ENCODE assay signal across 1 cellular context in the genomic region with DNA sequence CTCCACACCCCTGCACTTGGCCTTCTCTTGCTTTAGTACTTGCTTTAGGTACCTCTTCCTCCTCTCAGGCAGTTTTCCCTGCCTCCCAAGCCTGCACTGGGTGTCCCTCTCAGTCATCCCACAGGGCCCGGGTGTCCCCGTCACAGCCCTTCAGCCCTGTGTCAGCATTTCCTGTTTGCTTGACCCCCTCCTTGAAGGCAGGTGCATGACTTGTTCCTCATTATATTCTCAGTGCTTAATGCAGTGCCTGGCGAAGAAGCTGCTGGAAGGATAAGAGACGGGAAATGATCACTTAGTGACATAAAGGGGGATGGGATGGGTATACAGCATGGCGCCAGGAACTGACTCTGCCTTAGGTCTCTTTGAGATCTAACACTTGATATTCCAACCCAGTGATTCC.
TF ChIP-seq lines count a peak whose summit lies in the region.

No MANE protein-coding gene starts in this region.

TF ChIP-seq in HepG2, 621 proteins besides CTCF, POLR2A, EP300 and RAD21 (continued from another document):
- TF ChIP-seq, protein P1, sequence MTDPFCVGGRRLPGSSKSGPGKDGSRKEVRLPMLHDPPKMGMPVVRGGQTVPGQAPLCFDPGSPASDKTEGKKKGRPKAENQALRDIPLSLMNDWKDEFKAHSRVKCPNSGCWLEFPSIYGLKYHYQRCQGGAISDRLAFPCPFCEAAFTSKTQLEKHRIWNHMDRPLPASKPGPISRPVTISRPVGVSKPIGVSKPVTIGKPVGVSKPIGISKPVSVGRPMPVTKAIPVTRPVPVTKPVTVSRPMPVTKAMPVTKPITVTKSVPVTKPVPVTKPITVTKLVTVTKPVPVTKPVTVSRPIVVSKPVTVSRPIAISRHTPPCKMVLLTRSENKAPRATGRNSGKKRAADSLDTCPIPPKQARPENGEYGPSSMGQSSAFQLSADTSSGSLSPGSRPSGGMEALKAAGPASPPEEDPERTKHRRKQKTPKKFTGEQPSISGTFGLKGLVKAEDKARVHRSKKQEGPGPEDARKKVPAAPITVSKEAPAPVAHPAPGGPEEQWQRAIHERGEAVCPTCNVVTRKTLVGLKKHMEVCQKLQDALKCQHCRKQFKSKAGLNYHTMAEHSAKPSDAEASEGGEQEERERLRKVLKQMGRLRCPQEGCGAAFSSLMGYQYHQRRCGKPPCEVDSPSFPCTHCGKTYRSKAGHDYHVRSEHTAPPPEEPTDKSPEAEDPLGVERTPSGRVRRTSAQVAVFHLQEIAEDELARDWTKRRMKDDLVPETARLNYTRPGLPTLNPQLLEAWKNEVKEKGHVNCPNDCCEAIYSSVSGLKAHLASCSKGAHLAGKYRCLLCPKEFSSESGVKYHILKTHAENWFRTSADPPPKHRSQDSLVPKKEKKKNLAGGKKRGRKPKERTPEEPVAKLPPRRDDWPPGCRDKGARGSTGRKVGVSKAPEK (CRISPR knock-in tag; IDR thresholded peaks at IDR 0.05; ENCODE audit: borderline replicate concordance): no peak
- TF ChIP-seq, protein P2, sequence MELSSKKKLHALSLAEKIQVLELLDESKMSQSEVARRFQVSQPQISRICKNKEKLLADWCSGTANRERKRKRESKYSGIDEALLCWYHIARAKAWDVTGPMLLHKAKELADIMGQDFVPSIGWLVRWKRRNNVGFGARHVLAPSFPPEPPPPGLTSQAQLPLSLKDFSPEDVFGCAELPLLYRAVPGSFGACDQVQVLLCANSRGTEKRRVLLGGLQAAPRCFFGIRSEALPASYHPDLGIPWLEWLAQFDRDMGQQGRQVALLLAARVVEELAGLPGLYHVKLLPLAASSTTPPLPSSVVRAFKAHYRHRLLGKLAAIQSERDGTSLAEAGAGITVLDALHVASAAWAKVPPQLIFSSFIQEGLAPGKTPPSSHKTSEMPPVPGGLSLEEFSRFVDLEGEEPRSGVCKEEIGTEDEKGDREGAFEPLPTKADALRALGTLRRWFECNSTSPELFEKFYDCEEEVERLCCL (CRISPR knock-in tag; IDR thresholded peaks at IDR 0.05; ENCODE audit: borderline replicate concordance): no peak
- TF ChIP-seq, protein P3, sequence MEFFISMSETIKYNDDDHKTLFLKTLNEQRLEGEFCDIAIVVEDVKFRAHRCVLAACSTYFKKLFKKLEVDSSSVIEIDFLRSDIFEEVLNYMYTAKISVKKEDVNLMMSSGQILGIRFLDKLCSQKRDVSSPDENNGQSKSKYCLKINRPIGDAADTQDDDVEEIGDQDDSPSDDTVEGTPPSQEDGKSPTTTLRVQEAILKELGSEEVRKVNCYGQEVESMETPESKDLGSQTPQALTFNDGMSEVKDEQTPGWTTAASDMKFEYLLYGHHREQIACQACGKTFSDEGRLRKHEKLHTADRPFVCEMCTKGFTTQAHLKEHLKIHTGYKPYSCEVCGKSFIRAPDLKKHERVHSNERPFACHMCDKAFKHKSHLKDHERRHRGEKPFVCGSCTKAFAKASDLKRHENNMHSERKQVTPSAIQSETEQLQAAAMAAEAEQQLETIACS (CRISPR knock-in tag; IDR thresholded peaks at IDR 0.05): no peak
- no peak for TF ChIP-seq HMG20A (CRISPR knock-in tag; IDR thresholded peaks at IDR 0.05; ENCODE audit: borderline replicate concordance)
- TF ChIP-seq MAFF (IDR thresholded peaks at IDR 0.05; ENCODE audit: low read depth, low read length): no peak
- TF ChIP-seq ATAD3A (CRISPR knock-in tag; IDR thresholded peaks at IDR 0.05): no peak
- TF ChIP-seq ISX (CRISPR knock-in tag; conservative IDR thresholded peaks at IDR 0.05): no peak
